14 cellular contexts compared by ENCODE assay signal in genomic region chr1:64183380-64183984, GRCh38. TPM values are rescaled to one million over a fixed set of nuclear protein-coding genes. Genes with fewer than 3 reads are reported as not detected.
DNase-seq lines count a peak whose midpoint lies in the region; ATAC-seq and TF ChIP-seq lines count a peak whose summit lies in the region.
"Had no signal": no experiment of that assay in that cellular context is flagged by ENCODE, and none has a peak within 500 bp of the region (broad histone marks: within the 10 kb centered on the region; RNA-seq: fewer than 3 reads in every experiment).

No MANE protein-coding gene starts in this region.

- no peaks in the 10 kb centered on the region for H3K27me3 ChIP-seq in prostate gland (replicated peaks; ENCODE audit: insufficient read depth)
- no peaks in the 10 kb centered on the region for H3K27me3 ChIP-seq in CD4-positive, alpha-beta memory T cell (ENCODE audit: insufficient read depth, low read length)
- H3K27me3 ChIP-seq: pancreas had no signal

- peak overlapping the region in 1 of 7 donors; percentile 24 for H3K27ac Mint-ChIP-seq in CD4-positive, alpha-beta memory T cell

- H3K9me3 ChIP-seq in prostate gland, result no peaks in the 10 kb centered on the region
- no peaks in the 10 kb centered on the region for H3K9me3 ChIP-seq in mucosa of descending colon
- no peaks in the 10 kb centered on the region for H3K9me3 ChIP-seq in CD4-positive, alpha-beta memory T cell (ENCODE audit: control insufficient read depth in 1 of 2, low read length in 2 of 2)
- H3K9me3 ChIP-seq: pancreas had no signal

- H3K36me3 ChIP-seq in prostate gland (no peaks in the 10 kb centered on the region), mucosa of descending colon (ENCODE audit: low read depth) (no peaks in the 10 kb centered on the region)
- H3K36me3 ChIP-seq in CD4-positive, alpha-beta memory T cell (ENCODE audit: insufficient read depth, low read length), result no peaks in the 10 kb centered on the region
- H3K36me3 ChIP-seq: pancreas had no signal

- H3K4me3 Mint-ChIP-seq in CD4-positive, alpha-beta memory T cell, result peak overlapping the region in 2 of 8 donors; percentile 33 to 58

- H3K27me3 Mint-ChIP-seq in CD4-positive, alpha-beta memory T cell, result peaks cover 2 to 6% of the 10 kb centered on the region in 2 donors

- 29% methylated on average over 5 of the region's 5 CpGs for WGBS in prostate gland

- no peak overlapping the region for H3K27ac ChIP-seq in prostate gland
- H3K27ac ChIP-seq in CD4-positive, alpha-beta memory T cell (ENCODE audit: low read depth, low read length), result no peak overlapping the region
- H3K27ac ChIP-seq: KMS-11, pancreas had no signal

- intact Hi-C loops in prostate gland (cut with DNase I) (no loop called here), mucosa of descending colon (cut with DNase I, micrococcal nuclease) (no loop called here)
- intact Hi-C loops in CD4-positive, alpha-beta memory T cell (cut with micrococcal nuclease), result no loop called here

- POLR2A ChIA-PET in CD4-positive, alpha-beta memory T cell (lab: Charles Lee; ENCODE audit: partially characterized antibody), result no interaction called here

- H3K9me3 Mint-ChIP-seq in CD4-positive, alpha-beta memory T cell, result no peaks in the 10 kb centered on the region

- H3K4me3 ChIP-seq in fibroblast of the aortic adventitia (ENCODE audit: low read depth, low read length) (no peak overlapping the region), skeletal muscle cell (ENCODE audit: low read depth, low read length) (no peak overlapping the region), prostate gland (no peak overlapping the region), mucosa of descending colon (no peak overlapping the region)
- no peak overlapping the region for H3K4me3 ChIP-seq in CD4-positive, alpha-beta memory T cell (ENCODE audit: low read length in 2 of 2)
- H3K4me3 ChIP-seq: pancreas had no signal

- CTCF ChIA-PET in CD4-positive, alpha-beta memory T cell (lab: Charles Lee; ENCODE audit: partially characterized antibody), result no interaction called here

- ATAC-seq in mucosa of descending colon, result no peak
- ATAC-seq: pancreas had no signal

- TF ChIP-seq CTCF in fibroblast of the aortic adventitia (IDR thresholded peaks at IDR 0.05; ENCODE audit: insufficient read depth, low read length) (no peak), prostate gland (IDR thresholded peaks at IDR 0.05) (no peak), mucosa of descending colon (IDR thresholded peaks at IDR 0.05) (no peak)

- DNase-seq in NCI-H748 (lab: John Stamatoyannopoulos, UW; ENCODE audit: unreplicated experiment) (peak; percentile 20), NCI-H748 treated with DMSO at 0.1 percent for 48 hours (lab: John Stamatoyannopoulos, UW) (no peak), RPMI8226 (peak; percentile 44), fibroblast of the aortic adventitia (ENCODE audit: low read depth) (peak; percentile 52), skeletal muscle cell (ENCODE audit: low read depth) (peak; percentile 39), prostate gland (ENCODE audit: low spot score) (no peak), mucosa of descending colon (no peak)
- no peak for DNase-seq in CD4-positive, alpha-beta memory T cell
- DNase-seq: NCI-H2171; pancreas; stimulated activated CD4-positive, alpha-beta T cell treated with anti-CD3 and anti-CD28 coated beads, Interleukin-2, amount 100 ng/mL, for 48 hours; stimulated activated naive CD4-positive, alpha-beta T cell treated with Interleukin-2 at 50 U/mL for 16 hours had no signal

- H3K4me1 Mint-ChIP-seq in CD4-positive, alpha-beta memory T cell, result peaks cover 0 to 7% (median under 1%) of the 10 kb centered on the region in 4 donors

- TF ChIP-seq POLR2A in prostate gland (IDR thresholded peaks at IDR 0.05), result no peak

- no peaks in the 10 kb centered on the region for H3K36me3 Mint-ChIP-seq in CD4-positive, alpha-beta memory T cell

- H3K4me1 ChIP-seq in prostate gland (replicated peaks) (no peaks in the 10 kb centered on the region), mucosa of descending colon (ENCODE audit: low read depth) (no peaks in the 10 kb centered on the region)
- H3K4me1 ChIP-seq in CD4-positive, alpha-beta memory T cell (ENCODE audit: insufficient read depth, low read length), result no peaks in the 10 kb centered on the region

RNA-seq across cellular contexts. Expression of gene UBE2U, which starts 19.9 kb away (rescaled TPM):
- not detected in 2 replicates for total RNA-seq in fibroblast of the aortic adventitia (ENCODE audit: low replicate concordance)
- total RNA-seq in prostate gland, result 1 to 10 TPM in 1 of 2 donors, not detected in 1; 1.8 TPM
- not detected for total RNA-seq in mucosa of descending colon
- not detected for total RNA-seq in CD4-positive, alpha-beta memory T cell
- polyA plus RNA-seq in CD4-positive, alpha-beta memory T cell, result not detected
- total RNA-seq: liver had no signal
- polyA plus RNA-seq: liver had no signal

Comparison
In these comparisons a context has a peak if more than half of its experiments do, and no peak if none do; other contexts are left out.
1. DNase-seq: peak in NCI-H748 (single experiment), RPMI8226 (single experiment), fibroblast of the aortic adventitia (single experiment) and skeletal muscle cell (single experiment); none in NCI-H748 treated with DMSO at 0.1 percent for 48 hours (single experiment), prostate gland (single experiment), mucosa of descending colon (0 of 3) and CD4-positive, alpha-beta memory T cell (0 of 5).